ENCODE assay signal across 1 cellular context in the genomic region with DNA sequence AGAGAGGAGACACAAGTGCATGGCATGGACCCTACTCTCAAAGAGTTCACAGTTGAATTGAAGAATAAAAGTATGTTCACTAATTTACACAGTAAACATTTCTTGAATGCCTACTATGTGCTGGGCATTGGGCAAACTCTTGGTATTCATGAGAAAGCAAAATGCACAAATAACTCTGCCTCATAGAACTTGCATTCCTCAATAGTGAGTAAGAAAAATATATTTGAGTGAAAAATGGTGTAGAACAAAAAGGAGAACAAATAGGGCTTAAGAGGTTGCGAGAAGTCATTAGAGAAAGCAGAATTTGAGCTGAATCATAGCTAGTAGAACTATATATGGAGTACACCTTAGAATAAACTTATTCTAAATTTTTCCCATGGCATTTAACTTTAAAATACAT.
TF ChIP-seq lines count a peak whose summit lies in the region.

No MANE protein-coding gene starts in this region.

TF ChIP-seq in IMR-90, 13 proteins besides CTCF, POLR2A, EP300 and RAD21 (continued from another document):
- TF ChIP-seq MAFK (IDR thresholded peaks at IDR 0.05; ENCODE audit: low read depth, low read length) (no peak), SMC3 (IDR thresholded peaks at IDR 0.05; ENCODE audit: low read depth, low read length) (no peak), CEBPB (IDR thresholded peaks at IDR 0.05; ENCODE audit: low read depth, low read length) (no peak)
